11 cellular contexts compared by ENCODE assay signal in the genomic region with DNA sequence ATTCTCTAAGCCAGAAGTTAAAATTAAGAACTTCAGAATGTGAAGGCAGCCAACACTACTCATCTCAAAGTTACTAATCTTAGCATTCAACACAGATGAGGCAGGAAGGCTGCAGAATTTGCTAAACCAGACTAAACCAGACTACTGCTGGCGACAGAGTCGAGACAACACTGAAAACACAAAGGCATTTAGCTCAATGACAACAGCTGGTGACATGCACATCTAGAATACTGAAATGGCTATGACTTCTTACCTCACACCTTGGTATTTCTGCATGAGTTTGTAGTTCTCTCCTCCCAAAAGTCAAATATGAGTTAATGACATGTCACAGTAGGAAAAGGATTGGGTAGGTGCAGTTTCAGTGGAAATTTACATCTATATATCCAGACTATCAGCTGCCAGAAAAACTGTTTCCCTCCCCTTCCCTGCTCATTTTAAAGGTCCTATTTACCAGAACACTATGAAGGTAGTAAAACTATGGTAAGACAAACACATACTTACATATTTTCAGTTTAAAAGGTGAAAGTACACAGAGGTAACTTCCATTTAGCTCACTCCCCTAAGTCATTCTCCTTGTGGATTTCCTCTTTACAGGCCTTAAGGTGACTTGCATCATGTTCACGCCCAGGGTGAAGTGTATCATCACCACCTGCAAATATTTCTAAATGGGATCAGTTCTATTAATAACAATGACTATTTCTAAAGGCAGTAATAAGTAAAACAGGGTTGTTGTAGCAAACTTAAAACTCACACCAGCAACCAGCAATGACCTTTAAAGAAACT. TPM values are rescaled to one million over a fixed set of nuclear protein-coding genes. Genes with fewer than 3 reads are reported as not detected.
DNase-seq lines count a peak whose midpoint lies in the region; ATAC-seq and TF ChIP-seq lines count a peak whose summit lies in the region.
"Had no signal": no experiment of that assay in that cellular context is flagged by ENCODE, and none has a peak within 500 bp of the region (broad histone marks: within the 10 kb centered on the region; RNA-seq: fewer than 3 reads in every experiment).

No MANE protein-coding gene starts in this region.

- peak; percentile 50 to 62 for ATAC-seq in CD4-positive, CD25-positive, alpha-beta regulatory T cell (ENCODE audit: low read depth in 2 of 2)
- ATAC-seq in central memory CD8-positive, alpha-beta T cell (replicated peaks; ENCODE audit: extremely low read depth, poor library complexity, severe bottlenecking) = no peak
- ATAC-seq in HG03439 (IDR thresholded peaks at IDR 0.05; ENCODE audit: unreplicated experiment) = no peak
- ATAC-seq: HCT116 had no signal

- peaks cover 17% of the 10 kb centered on the region for H3K36me3 Mint-ChIP-seq in CD4-positive, CD25-positive, alpha-beta regulatory T cell
- peaks cover 8% of the 10 kb centered on the region for H3K36me3 Mint-ChIP-seq in central memory CD8-positive, alpha-beta T cell (ENCODE audit: insufficient read depth)

- H3K4me3 ChIP-seq in CD4-positive, CD25-positive, alpha-beta regulatory T cell (ENCODE audit: low read depth, low read length) = peak overlapping the region; percentile 69
- H3K4me3 ChIP-seq in Loucy (ENCODE audit: low read length, poor library complexity, severe bottlenecking) (no peak overlapping the region), neuron (ENCODE audit: low read length) (no peak overlapping the region)
- H3K4me3 ChIP-seq: SJSA1 had no signal

- H2AFZ ChIP-seq in Loucy (ENCODE audit: low read length) (no peak overlapping the region), neuron (ENCODE audit: low read depth, low read length) (peak overlapping the region; percentile 89)

- H3K9me3 ChIP-seq in CD4-positive, CD25-positive, alpha-beta regulatory T cell (ENCODE audit: control insufficient read depth in 2 of 2, low read length in 2 of 2) = no peaks in the 10 kb centered on the region
- no peaks in the 10 kb centered on the region for H3K9me3 ChIP-seq in Loucy (ENCODE audit: insufficient read depth, low read depth, low read length)
- no peaks in the 10 kb centered on the region for H3K9me3 ChIP-seq in neuron (ENCODE audit: low read length)
- H3K9me3 ChIP-seq: SJSA1 had no signal

- peak overlapping the region; percentile 82 to 84 (median 83) for H3K27ac Mint-ChIP-seq in CD4-positive, CD25-positive, alpha-beta regulatory T cell
- peak overlapping the region; percentile 59 for H3K27ac Mint-ChIP-seq in central memory CD8-positive, alpha-beta T cell (ENCODE audit: low read depth)

- H3K4me1 Mint-ChIP-seq in CD4-positive, CD25-positive, alpha-beta regulatory T cell = peaks cover 60 to 99% (median 89%) of the 10 kb centered on the region in 4 donors
- peaks cover 86% of the 10 kb centered on the region for H3K4me1 Mint-ChIP-seq in central memory CD8-positive, alpha-beta T cell

- DNase-seq in CD4-positive, CD25-positive, alpha-beta regulatory T cell = peak in 2 of 3 donors; percentile 58 to 64
- no peak for DNase-seq in central memory CD8-positive, alpha-beta T cell (ENCODE audit: low spot score in 2 of 2)
- DNase-seq in stimulated activated CD4-positive, alpha-beta T cell treated with anti-CD3 and anti-CD28 coated beads, Interleukin-15, amount 100 ng/mL, for 24 hours = no peak
- DNase-seq in NCI-H524 treated with DMSO at 0.1 percent for 48 hours (lab: John Stamatoyannopoulos, UW) (no peak), middle frontal gyrus (ENCODE audit: extremely low spot score, low spot score) (no peak)
- DNase-seq: DMS153 had no signal

- peak overlapping the region; percentile 32 for H3K4me2 ChIP-seq in Loucy (ENCODE audit: low read depth, low read length, poor library complexity, severe bottlenecking)

- H3K4me3 Mint-ChIP-seq in CD4-positive, CD25-positive, alpha-beta regulatory T cell = peak overlapping the region; percentile 55 to 85 (median 70)
- H3K4me3 Mint-ChIP-seq in central memory CD8-positive, alpha-beta T cell = peak overlapping the region; percentile 8

- TF ChIP-seq CTCF in Loucy (conservative IDR thresholded peaks at IDR 0.05; ENCODE audit: low read length) = no peak

- no peaks in the 10 kb centered on the region for H3K27me3 Mint-ChIP-seq in CD4-positive, CD25-positive, alpha-beta regulatory T cell
- H3K27me3 Mint-ChIP-seq in central memory CD8-positive, alpha-beta T cell = no peaks in the 10 kb centered on the region

- H4K20me1 ChIP-seq in Loucy (ENCODE audit: insufficient read depth, low read length, poor library complexity, severe bottlenecking) = no peaks in the 10 kb centered on the region

- H3K4me1 ChIP-seq in CD4-positive, CD25-positive, alpha-beta regulatory T cell (ENCODE audit: control insufficient read depth, insufficient read depth, low read length, poor library complexity, severe bottlenecking) = peaks cover 100% of the 10 kb centered on the region
- peaks cover 59% of the 10 kb centered on the region for H3K4me1 ChIP-seq in Loucy (ENCODE audit: insufficient read depth, low read length, poor library complexity, severe bottlenecking)
- H3K4me1 ChIP-seq in neuron (ENCODE audit: insufficient read depth, low read length) = peaks cover 38% of the 10 kb centered on the region

- H3F3A ChIP-seq in Loucy (ENCODE audit: low read depth) = peaks cover 3% of the 10 kb centered on the region; the same call in 1 of the 2 replicates

- H3K36me3 ChIP-seq in CD4-positive, CD25-positive, alpha-beta regulatory T cell (ENCODE audit: control insufficient read depth, insufficient read depth, low read length) = peaks cover 8% of the 10 kb centered on the region
- no peaks in the 10 kb centered on the region for H3K36me3 ChIP-seq in Loucy (ENCODE audit: insufficient read depth, low read length)
- H3K36me3 ChIP-seq in neuron (ENCODE audit: insufficient read depth, low read length) = no peaks in the 10 kb centered on the region
- H3K36me3 ChIP-seq: SJSA1 had no signal

- H3K9me3 Mint-ChIP-seq in CD4-positive, CD25-positive, alpha-beta regulatory T cell = no peaks in the 10 kb centered on the region
- H3K9me3 Mint-ChIP-seq in central memory CD8-positive, alpha-beta T cell = no peaks in the 10 kb centered on the region

- H3K27me3 ChIP-seq in CD4-positive, CD25-positive, alpha-beta regulatory T cell (ENCODE audit: control insufficient read depth, insufficient read depth, low read length) = no peaks in the 10 kb centered on the region
- H3K27me3 ChIP-seq in Loucy (ENCODE audit: insufficient read depth, low read length, poor library complexity, severe bottlenecking) (no peaks in the 10 kb centered on the region), neuron (ENCODE audit: insufficient read depth, low read length) (no peaks in the 10 kb centered on the region)
- H3K27me3 ChIP-seq: SJSA1 had no signal

- no peak overlapping the region for H3K9ac ChIP-seq in Loucy (ENCODE audit: low read depth, low read length, poor library complexity, severe bottlenecking)

- no peaks in the 10 kb centered on the region for H3K9me2 ChIP-seq in Loucy (replicated peaks; ENCODE audit: low read depth, low read length)

- H3K27ac ChIP-seq in CD4-positive, CD25-positive, alpha-beta regulatory T cell (ENCODE audit: insufficient read depth, low read length, poor library complexity, severe bottlenecking) = peak overlapping the region; percentile 59
- H3K27ac ChIP-seq: SJSA1 had no signal

- H3K79me2 ChIP-seq in Loucy (ENCODE audit: insufficient read depth, low read length) = peaks cover 18% of the 10 kb centered on the region; the same call in 1 of the 2 replicates

RNA-seq across cellular contexts. Expression of a gene that starts 21.4 kb away (rescaled TPM):
- 119 TPM for total RNA-seq in CD4-positive, CD25-positive, alpha-beta regulatory T cell
- polyA plus RNA-seq in CD4-positive, CD25-positive, alpha-beta regulatory T cell = 100 to 1,000 TPM in 1 of 4 donors, 10 to 100 TPM in 3; 45.5 to 115 (median 65.4) TPM

Comparison
In these comparisons a context has a peak if more than half of its experiments do, and no peak if none do; other contexts are left out.
1. ATAC-seq: peak in CD4-positive, CD25-positive, alpha-beta regulatory T cell (2 of 2); none in central memory CD8-positive, alpha-beta T cell (single experiment) and HG03439 (single experiment).
2. DNase-seq: peak in CD4-positive, CD25-positive, alpha-beta regulatory T cell (2 of 3); none in central memory CD8-positive, alpha-beta T cell (0 of 2), stimulated activated CD4-positive, alpha-beta T cell treated with anti-CD3 and anti-CD28 coated beads, Interleukin-15, amount 100 ng/mL, for 24 hours (single experiment), NCI-H524 treated with DMSO at 0.1 percent for 48 hours (single experiment) and middle frontal gyrus (single experiment).